Comparison of ENCODE assay signal across 34 cellular contexts in the genomic region with DNA sequence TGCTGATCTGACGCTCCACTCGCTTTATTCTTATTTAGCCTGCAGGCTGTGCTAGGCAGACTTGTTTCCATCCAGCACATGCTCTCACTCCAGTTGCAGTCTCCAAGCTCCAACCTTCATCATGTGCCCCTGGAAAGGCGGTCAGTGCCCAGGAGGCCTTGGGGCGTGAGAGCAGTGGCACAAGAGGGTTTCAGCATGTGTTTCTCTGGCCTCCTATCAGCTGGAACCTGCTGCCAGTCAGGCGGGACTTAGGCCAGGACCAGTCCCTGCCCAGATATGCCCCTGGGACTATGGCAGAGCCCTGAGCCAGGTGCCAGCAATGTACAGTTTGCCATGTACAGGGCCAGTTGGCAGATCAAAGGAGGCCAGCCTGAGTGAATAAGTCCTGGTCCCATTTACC.
DNase-seq lines count a peak whose midpoint lies in the region; ATAC-seq, FAIRE-seq and TF ChIP-seq lines count a peak whose summit lies in the region.
"Had no signal": no experiment of that assay in that cellular context is flagged by ENCODE, and none has a peak within 500 bp of the region (broad histone marks: within the 10 kb centered on the region; RNA-seq: fewer than 3 reads in every experiment).

No MANE protein-coding gene starts in this region.

- no peak overlapping the region for H3K27ac ChIP-seq in heart right ventricle
- H3K27ac ChIP-seq in gastrocnemius medialis, result peak overlapping the region; percentile 74 to 84 (median 78)
- no peak overlapping the region for H3K27ac ChIP-seq in GM23338 (ENCODE audit: low read depth)
- H3K27ac ChIP-seq: cardiac muscle cell, SJSA1, stomach, thyroid gland had no signal

- intact Hi-C loops in heart right ventricle (cut with DNase I) (no loop called here), gastrocnemius medialis (cut with DNase I; ENCODE audit: low total_unique reads) (no loop called here)

- 91 to 96% methylated on average over 5 of the region's 5 CpGs for WGBS in heart right ventricle, 2 donors

- H3K36me3 ChIP-seq in heart right ventricle (no peaks in the 10 kb centered on the region), gastrocnemius medialis (no peaks in the 10 kb centered on the region), GM23338 (ENCODE audit: insufficient read depth) (0 out of 2 replicates have a peak, but pooled peaks cover 2% of the 10 kb centered on the region)
- H3K36me3 ChIP-seq: BE2C, cardiac muscle cell, HAP-1, SJSA1, stomach, thyroid gland had no signal

- H3K4me3 ChIP-seq in heart right ventricle (no peak overlapping the region), gastrocnemius medialis (no peak overlapping the region), GM23338 (no peak overlapping the region)
- H3K4me3 ChIP-seq: cardiac muscle cell, GM12878, HAP-1, K562, SJSA1, stomach, thyroid gland had no signal

- H3K4me3 Mint-ChIP-seq in GM23338, result no peak overlapping the region
- H3K4me3 Mint-ChIP-seq: activated B cell treated with CpG ODN at 0.5 μM for 24 hours; activated CD4-positive, alpha-beta T cell treated with anti-CD3 and anti-CD28 coated beads, Interleukin-2, amount 10 ng/mL, durations not matched to agents 7 days and 5 days; activated CD8-positive, alpha-beta memory T cell treated with anti-CD3 and anti-CD28 coated beads, Interleukin-2, amount 10 ng/mL, durations not matched to agents 7 days and 5 days; activated naive CD8-positive, alpha-beta T cell treated with anti-CD3 and anti-CD28 coated beads for 36 hours; activated T-cell treated with anti-CD3 and anti-CD28 coated beads, Interleukin-2, amount 50 U/mL, for 4 hours; CD8-positive, alpha-beta memory T cell; effector memory CD8-positive, alpha-beta T cell; mesothelial cell of epicardium; naive thymus-derived CD4-positive, alpha-beta T cell; T-cell had no signal

- peaks cover 1% of the 10 kb centered on the region; the same call in 1 of the 3 replicates for H3K9me3 Mint-ChIP-seq in GM23338
- H3K9me3 Mint-ChIP-seq: activated B cell treated with CpG ODN at 0.5 μM for 24 hours; activated CD4-positive, alpha-beta T cell treated with anti-CD3 and anti-CD28 coated beads, Interleukin-2, amount 10 ng/mL, durations not matched to agents 7 days and 5 days; activated naive CD8-positive, alpha-beta T cell treated with anti-CD3 and anti-CD28 coated beads for 36 hours; activated T-cell treated with anti-CD3 and anti-CD28 coated beads, Interleukin-2, amount 50 U/mL, for 4 hours; effector memory CD8-positive, alpha-beta T cell; mesothelial cell of epicardium; T-cell had no signal

- ATAC-seq in heart right ventricle (peak in 6 of 8 donors; percentile 22 to 85 (median 54)), gastrocnemius medialis (peak; percentile 84 to 85), GM23338 (no peak)
- ATAC-seq: activated CD8-positive, alpha-beta memory T cell treated with anti-CD3 and anti-CD28 coated beads, Interleukin-2, amount 10 ng/mL, durations not matched to agents 7 days and 5 days; activated T-cell treated with anti-CD3 and anti-CD28 coated beads, Interleukin-2, amount 50 U/mL, for 4 hours; effector memory CD8-positive, alpha-beta T cell; GM12878; K562; naive thymus-derived CD4-positive, alpha-beta T cell; T-cell had no signal

- H3F3A ChIP-seq in GM23338 (replicated peaks; ENCODE audit: low read depth), result no peaks in the 10 kb centered on the region

- in situ Hi-C loops in gastrocnemius medialis (cut with MboI; ENCODE audit: low sequenced_read_pairs in 4 of 4), result no loop called here

- H3K4me1 ChIP-seq in heart right ventricle, result peaks cover 0 to 12% (median 0%) of the 10 kb centered on the region in 9 donors
- H3K4me1 ChIP-seq in gastrocnemius medialis, result peaks cover 36 to 45% of the 10 kb centered on the region in 2 donors
- no peaks in the 10 kb centered on the region for H3K4me1 ChIP-seq in GM23338 (ENCODE audit: insufficient read depth)
- H3K4me1 ChIP-seq: BE2C, HAP-1, SJSA1, stomach had no signal

- H3K27me3 Mint-ChIP-seq in GM23338 (ENCODE audit: insufficient read depth, low read depth, poor library complexity), result no peaks in the 10 kb centered on the region
- H3K27me3 Mint-ChIP-seq: activated B cell treated with CpG ODN at 0.5 μM for 24 hours; activated CD4-positive, alpha-beta T cell treated with anti-CD3 and anti-CD28 coated beads, Interleukin-2, amount 10 ng/mL, durations not matched to agents 7 days and 5 days; activated CD8-positive, alpha-beta memory T cell treated with anti-CD3 and anti-CD28 coated beads, Interleukin-2, amount 10 ng/mL, durations not matched to agents 7 days and 5 days; activated naive CD8-positive, alpha-beta T cell treated with anti-CD3 and anti-CD28 coated beads for 36 hours; CD8-positive, alpha-beta memory T cell; effector memory CD8-positive, alpha-beta T cell; T-cell had no signal

- DNase-seq in GM12891 (ENCODE audit: insufficient read length, low spot score) (no peak), NCI-H2171 treated with DMSO at 0.1 percent for 48 hours (lab: John Stamatoyannopoulos, UW) (peak; percentile 63), heart right ventricle (no peak), gastrocnemius medialis (peak; percentile 72 to 88), T1000 (lab: John Stamatoyannopoulos, UW) (no peak), NCI-H1048 (lab: John Stamatoyannopoulos, UW) (no peak), GM23338 (ENCODE audit: low spot score) (no peak), NCI-H748 (lab: John Stamatoyannopoulos, UW; ENCODE audit: unreplicated experiment) (no peak)
- DNase-seq: ACHN; activated B cell treated with CpG ODN at 0.5 μM for 24 hours; activated CD4-positive, alpha-beta T cell treated with anti-CD3 and anti-CD28 coated beads, Interleukin-2, amount 10 ng/mL, durations not matched to agents 7 days and 5 days; activated CD8-positive, alpha-beta memory T cell treated with anti-CD3 and anti-CD28 coated beads, Interleukin-2, amount 10 ng/mL, durations not matched to agents 7 days and 5 days; activated gamma-delta T cell; activated naive CD8-positive, alpha-beta T cell treated with anti-CD3 and anti-CD28 coated beads for 36 hours; activated T-cell treated with anti-CD3 and anti-CD28 coated beads, Interleukin-2, amount 50 U/mL, for 4 hours; anterior cingulate cortex; BE2C; CD8-positive, alpha-beta memory T cell; effector memory CD8-positive, alpha-beta T cell; naive thymus-derived CD4-positive, alpha-beta T cell; NCI-H2107; nucleus accumbens; stimulated activated CD4-positive, alpha-beta T cell treated with anti-CD3 and anti-CD28 coated beads, Interleukin-2, amount 100 ng/mL, for 24 hours; stimulated activated CD8-positive, alpha-beta memory T cell treated with anti-CD3 and anti-CD28 coated beads, Interleukin-4, amount 100 ng/mL, for 48 hours; stomach had no signal

- peaks cover 6% of the 10 kb centered on the region; the same call in 2 of the 3 replicates for H3K4me1 Mint-ChIP-seq in GM23338
- H3K4me1 Mint-ChIP-seq: activated CD8-positive, alpha-beta memory T cell treated with anti-CD3 and anti-CD28 coated beads, Interleukin-2, amount 10 ng/mL, durations not matched to agents 7 days and 5 days; CD8-positive, alpha-beta memory T cell; mesothelial cell of epicardium; T-cell had no signal

- no peaks in the 10 kb centered on the region for H4K20me1 ChIP-seq in GM23338 (replicated peaks; ENCODE audit: insufficient read depth)

- H3K27me3 ChIP-seq in heart right ventricle (no peaks in the 10 kb centered on the region), gastrocnemius medialis (no peaks in the 10 kb centered on the region), GM23338 (ENCODE audit: insufficient read depth) (no peaks in the 10 kb centered on the region)
- H3K27me3 ChIP-seq: BE2C, cardiac muscle cell, SJSA1, stomach, thyroid gland had no signal

- H3K9me2 ChIP-seq in GM23338 (ENCODE audit: insufficient read depth), result peaks cover 5% of the 10 kb centered on the region; the same call in 1 of the 2 replicates

- peaks cover 3% of the 10 kb centered on the region; the same call in 2 of the 3 replicates for H3K36me3 Mint-ChIP-seq in GM23338 (ENCODE audit: low read depth)
- H3K36me3 Mint-ChIP-seq: activated CD8-positive, alpha-beta memory T cell treated with anti-CD3 and anti-CD28 coated beads, Interleukin-2, amount 10 ng/mL, durations not matched to agents 7 days and 5 days; activated naive CD8-positive, alpha-beta T cell treated with anti-CD3 and anti-CD28 coated beads for 36 hours; CD8-positive, alpha-beta memory T cell; mesothelial cell of epicardium; naive thymus-derived CD4-positive, alpha-beta T cell; T-cell had no signal

- no peak overlapping the region; the same call in 1 of the 2 replicates for H3K27ac Mint-ChIP-seq in GM23338
- H3K27ac Mint-ChIP-seq: activated B cell treated with CpG ODN at 0.5 μM for 24 hours; activated CD4-positive, alpha-beta T cell treated with anti-CD3 and anti-CD28 coated beads, Interleukin-2, amount 10 ng/mL, durations not matched to agents 7 days and 5 days; activated CD8-positive, alpha-beta memory T cell treated with anti-CD3 and anti-CD28 coated beads, Interleukin-2, amount 10 ng/mL, durations not matched to agents 7 days and 5 days; activated naive CD8-positive, alpha-beta T cell treated with anti-CD3 and anti-CD28 coated beads for 36 hours; CD8-positive, alpha-beta memory T cell; effector memory CD8-positive, alpha-beta T cell; mesothelial cell of epicardium; naive thymus-derived CD4-positive, alpha-beta T cell; T-cell had no signal

- H3K4me2 ChIP-seq in GM23338, result no peak overlapping the region

- H2AFZ ChIP-seq in GM23338, result no peak overlapping the region

- peak; percentile 28 for FAIRE-seq in GM12891 (lab: Jason Lieb, UNC)
- FAIRE-seq: GM12878, K562, keratinocyte had no signal

- no peaks in the 10 kb centered on the region for H3K79me2 ChIP-seq in GM23338 (replicated peaks; ENCODE audit: insufficient read depth)

- TF ChIP-seq POLR2A in GM12891 (IDR thresholded peaks at IDR 0.05; ENCODE audit: low read depth, low read length) (no peak), gastrocnemius medialis (IDR thresholded peaks at IDR 0.05) (no peak)

- no peak for TF ChIP-seq CTCF in heart right ventricle (IDR thresholded peaks at IDR 0.05)
- no peak for TF ChIP-seq CTCF in gastrocnemius medialis (IDR thresholded peaks at IDR 0.05 in 4 of 5, conservative IDR thresholded peaks at IDR 0.05 in 1 of 5)
- TF ChIP-seq CTCF in GM23338 (conservative IDR thresholded peaks at IDR 0.05; ENCODE audit: low read depth in 2 of 2), result no peak

- H3K9me3 ChIP-seq in heart right ventricle (peaks cover 0 to 13% (median 0%) of the 10 kb centered on the region in 11 donors), gastrocnemius medialis (no peaks in the 10 kb centered on the region)
- H3K9me3 ChIP-seq: BE2C, HAP-1, SJSA1, stomach, thyroid gland had no signal

TF ChIP-seq in GM12891, 5 proteins besides CTCF, POLR2A, EP300 and RAD21 (continues in another document):
- TF ChIP-seq POU2F2 (IDR thresholded peaks at IDR 0.05; ENCODE audit: low read depth, low read length), result no peak
- no peak for TF ChIP-seq SPI1 (IDR thresholded peaks at IDR 0.05; ENCODE audit: low read depth, low read length)
- TF ChIP-seq TAF1 (IDR thresholded peaks at IDR 0.05; ENCODE audit: low read depth, low read length), result no peak

Comparison
In these comparisons a context has a peak if more than half of its experiments do, and no peak if none do; other contexts are left out.
1. DNase-seq: peak in NCI-H2171 treated with DMSO at 0.1 percent for 48 hours (single experiment) and gastrocnemius medialis (2 of 2); none in GM12891 (single experiment), heart right ventricle (0 of 2), T1000 (single experiment), NCI-H1048 (single experiment), GM23338 (single experiment) and NCI-H748 (single experiment).
2. H3K27ac ChIP-seq: peak in gastrocnemius medialis (4 of 4); none in heart right ventricle (0 of 10) and GM23338 (single experiment).